ENCODE assay signal across 8 cellular contexts in genomic region chr6:133953634-133954415, GRCh38. TPM values are rescaled to one million over a fixed set of nuclear protein-coding genes. Genes with fewer than 3 reads are reported as not detected.
DNase-seq lines count a peak whose midpoint lies in the region; ATAC-seq, FAIRE-seq and TF ChIP-seq lines count a peak whose summit lies in the region.

No MANE protein-coding gene starts in this region.

- H3K27ac ChIP-seq in CD4-positive, alpha-beta T cell (ENCODE audit: low read depth, low read length) = peak overlapping the region; percentile 68

- H3K4me1 ChIP-seq in Loucy (ENCODE audit: insufficient read depth, low read length, poor library complexity, severe bottlenecking) = peaks cover 57% of the 10 kb centered on the region

- ATAC-seq in CD4-positive, alpha-beta T cell (ENCODE audit: poor library complexity) = no peak
- ATAC-seq in central memory CD8-positive, alpha-beta T cell (replicated peaks; ENCODE audit: extremely low read depth, poor library complexity, severe bottlenecking) = no peak
- no peak for ATAC-seq in naive B cell (ENCODE audit: low read depth in 2 of 2)

- H4K20me1 ChIP-seq in Loucy (ENCODE audit: insufficient read depth, low read length, poor library complexity, severe bottlenecking) = peaks cover 26% of the 10 kb centered on the region

- peaks cover 54% of the 10 kb centered on the region for H3K4me1 Mint-ChIP-seq in CD4-positive, alpha-beta T cell (ENCODE audit: low read depth)
- peaks cover 54% of the 10 kb centered on the region for H3K4me1 Mint-ChIP-seq in central memory CD8-positive, alpha-beta T cell
- H3K4me1 Mint-ChIP-seq in naive B cell = peaks cover 45 to 54% (median 53%) of the 10 kb centered on the region in 3 donors

- POLR2A ChIA-PET in CD4-positive, alpha-beta T cell (lab: Charles Lee) = interaction anchor here (0.7 to 2.7 kb wide), 8 partner anchors 12 to 143 kb away, joined by 3 to 14 read pairs (median 4); partner anchors contain the start of gene SLC2A12

- CTCF ChIA-PET in CD4-positive, alpha-beta T cell (lab: Charles Lee) = interaction anchor here (1.1 to 1.7 kb wide), 6 partner anchors 12 to 110 kb away, joined by 3 to 6 read pairs (median 3); no protein-coding TSS in a partner anchor

- H3K36me3 Mint-ChIP-seq in CD4-positive, alpha-beta T cell (ENCODE audit: low read depth) = peaks cover 19% of the 10 kb centered on the region
- peaks cover 7% of the 10 kb centered on the region for H3K36me3 Mint-ChIP-seq in central memory CD8-positive, alpha-beta T cell (ENCODE audit: insufficient read depth)
- no peaks in the 10 kb centered on the region for H3K36me3 Mint-ChIP-seq in naive B cell

- H3K9me2 ChIP-seq in Loucy (replicated peaks; ENCODE audit: low read depth, low read length) = no peaks in the 10 kb centered on the region

- H3K36me3 ChIP-seq in Loucy (ENCODE audit: insufficient read depth, low read length) = no peaks in the 10 kb centered on the region

- H3K4me3 ChIP-seq in Loucy (ENCODE audit: low read length, poor library complexity, severe bottlenecking) = peak overlapping the region; percentile 76

- H2AFZ ChIP-seq in Loucy (ENCODE audit: low read length) = peak overlapping the region; percentile 47; the same call in 1 of the 2 replicates

- H3K9me3 Mint-ChIP-seq in CD4-positive, alpha-beta T cell = no peaks in the 10 kb centered on the region
- H3K9me3 Mint-ChIP-seq in central memory CD8-positive, alpha-beta T cell = no peaks in the 10 kb centered on the region
- H3K9me3 Mint-ChIP-seq in naive B cell = no peaks in the 10 kb centered on the region

- H3K27me3 Mint-ChIP-seq in CD4-positive, alpha-beta T cell = no peaks in the 10 kb centered on the region
- no peaks in the 10 kb centered on the region for H3K27me3 Mint-ChIP-seq in central memory CD8-positive, alpha-beta T cell
- no peaks in the 10 kb centered on the region for H3K27me3 Mint-ChIP-seq in naive B cell

- H3K4me2 ChIP-seq in Loucy (ENCODE audit: low read depth, low read length, poor library complexity, severe bottlenecking) = peak overlapping the region; percentile 88

- H3F3A ChIP-seq in Loucy (ENCODE audit: low read depth) = no peaks in the 10 kb centered on the region

- H3K27ac Mint-ChIP-seq in CD4-positive, alpha-beta T cell = peak overlapping the region; percentile 91
- H3K27ac Mint-ChIP-seq in central memory CD8-positive, alpha-beta T cell (ENCODE audit: low read depth) = peak overlapping the region; percentile 91
- peak overlapping the region; percentile 71 to 98 (median 96) for H3K27ac Mint-ChIP-seq in naive B cell

- no peaks in the 10 kb centered on the region for H3K9me3 ChIP-seq in CD4-positive, alpha-beta T cell (ENCODE audit: control insufficient read depth, low read length)
- H3K9me3 ChIP-seq in Loucy (ENCODE audit: insufficient read depth, low read depth, low read length) = no peaks in the 10 kb centered on the region

- peaks cover 54% of the 10 kb centered on the region for H3K79me2 ChIP-seq in Loucy (ENCODE audit: insufficient read depth, low read length)

- DNase-seq in CD4-positive, alpha-beta T cell = peak in 1 of 10 experiments; percentile 12
- no peak for DNase-seq in central memory CD8-positive, alpha-beta T cell (ENCODE audit: low spot score in 2 of 2)
- no peak for DNase-seq in naive B cell
- no peak for DNase-seq in NCI-H1092 (lab: John Stamatoyannopoulos, UW)
- DNase-seq in NCI-H2196 (lab: John Stamatoyannopoulos, UW; ENCODE audit: unreplicated experiment) = no peak
- no peak for DNase-seq in HTR-8/SVneo (ENCODE audit: insufficient read length, low spot score)
- no peak for DNase-seq in NCI-H2227 treated with DMSO at 0.1 percent for 48 hours (lab: John Stamatoyannopoulos, UW)

- peak overlapping the region; percentile 97 for H3K4me3 Mint-ChIP-seq in CD4-positive, alpha-beta T cell
- H3K4me3 Mint-ChIP-seq in central memory CD8-positive, alpha-beta T cell = peak overlapping the region; percentile 98
- H3K4me3 Mint-ChIP-seq in naive B cell = peak overlapping the region; percentile 96 to 100 (median 98)

- no peaks in the 10 kb centered on the region for H3K27me3 ChIP-seq in CD4-positive, alpha-beta T cell (ENCODE audit: control insufficient read depth, insufficient read depth, low read length)
- H3K27me3 ChIP-seq in Loucy (ENCODE audit: insufficient read depth, low read length, poor library complexity, severe bottlenecking) = no peaks in the 10 kb centered on the region

- no peak for FAIRE-seq in HTR-8/SVneo (lab: Jason Lieb, UNC)

- intact Hi-C loops in CD4-positive, alpha-beta T cell (cut with DNase I, micrococcal nuclease) = loop anchor here (2.0 to 10.0 kb wide), 6 partner anchors 15 to 1541 kb away; partner anchors contain the start of genes AHI1 (in 1 of the 2), RPS12 (in 1 of the 2) and STX7 (in 1 of the 2)

- TF ChIP-seq CTCF in CD4-positive, alpha-beta T cell (IDR thresholded peaks at IDR 0.05) = no peak
- TF ChIP-seq CTCF in Loucy (conservative IDR thresholded peaks at IDR 0.05; ENCODE audit: low read length) = no peak

- H3K9ac ChIP-seq in Loucy (ENCODE audit: low read depth, low read length, poor library complexity, severe bottlenecking) = peak overlapping the region; percentile 83

RNA-seq across cellular contexts. Expression of gene TBPL1, which starts 0.8 kb away (rescaled TPM):
- 10 to 100 TPM; 34.7 to 37.3 TPM for total RNA-seq in CD4-positive, alpha-beta T cell
- polyA plus RNA-seq in naive B cell (ENCODE audit: low read depth in 6 of 6) = 100 to 1,000 TPM in 1 of 6 donors, 10 to 100 TPM in 5; 64.4 to 100 (median 76.7) TPM
